Comparison of ENCODE assay signal across 35 cellular contexts in the genomic region with DNA sequence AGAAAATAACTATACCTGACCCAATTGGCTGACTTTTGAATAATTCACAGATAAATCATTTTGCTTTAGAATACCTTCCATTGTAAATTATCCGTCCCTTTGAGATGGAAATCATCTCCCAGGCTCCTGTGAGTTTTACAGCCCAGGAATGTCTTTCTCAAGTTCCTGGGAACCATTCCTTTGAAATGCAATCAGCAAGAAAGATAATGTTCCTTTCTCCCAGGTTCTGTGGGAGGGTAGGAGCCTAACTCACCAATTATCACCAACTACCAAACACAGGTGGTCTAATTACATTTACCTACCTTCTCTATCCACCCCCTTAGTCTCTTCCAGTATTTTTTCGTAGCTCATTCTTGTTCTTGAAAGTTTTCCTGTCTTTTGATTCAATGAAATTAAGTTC.
"Had no signal": no experiment of that assay in that cellular context is flagged by ENCODE, and none has a peak within 500 bp of the region (broad histone marks: within the 10 kb centered on the region; RNA-seq: fewer than 3 reads in every experiment).

No MANE protein-coding gene starts in this region.

- H3K4me3 Mint-ChIP-seq: activated CD4-positive, alpha-beta memory T cell treated with anti-CD3 and anti-CD28 coated beads for 36 hours; activated CD4-positive, alpha-beta T cell treated with anti-CD3 and anti-CD28 coated beads for 36 hours; activated CD4-positive, alpha-beta T cell treated with anti-CD3 and anti-CD28 coated beads, Interleukin-2, amount 10 ng/mL, durations not matched to agents 24 days and 14 days; activated CD8-positive, alpha-beta memory T cell treated with anti-CD3 and anti-CD28 coated beads, Interleukin-2, amount 10 ng/mL, durations not matched to agents 7 days and 5 days; activated CD8-positive, alpha-beta T cell treated with anti-CD3 and anti-CD28 coated beads, Interleukin-2, amount 10 ng/mL, durations not matched to agents 7 days and 5 days; activated naive CD4-positive, alpha-beta T cell treated with anti-CD3 and anti-CD28 coated beads for 36 hours; activated naive CD4-positive, alpha-beta T cell treated with anti-CD3 and anti-CD28 coated beads, Interleukin-2, amount 50 U/mL, for 24 hours; activated naive CD8-positive, alpha-beta T cell treated with anti-CD3 and anti-CD28 coated beads for 36 hours; activated naive CD8-positive, alpha-beta T cell treated with anti-CD3 and anti-CD28 coated beads, Interleukin-2, amount 50 U/mL, for 24 hours; activated T-helper 1 cell treated with anti-CD3 and anti-CD28 coated beads, Interleukin-12 subunit alpha, Interleukin-12 subunit beta, Interleukin-2, Interleukin-4 antibody, amounts not matched to agents 30 ng/mL and 10 ng/mL and 1 ng/mL, durations not matched to agents 14 hours and 24 hours and 36 hours; brain; T-helper 17 cell; T-helper 2 cell treated with Interferon-gamma antibody and Interleukin-4, amounts not matched to agents 5 μg/mL and 100 μg/mL, for 36 hours had no signal

- H3K9me3 ChIP-seq: adrenal gland, ascending aorta, breast epithelium, colonic mucosa, heart left ventricle had no signal

- H3K36me3 ChIP-seq: adrenal gland, ascending aorta, breast epithelium, cardiac muscle cell, colonic mucosa, heart left ventricle, WERI-Rb-1 had no signal

- H3K27me3 ChIP-seq: adrenal gland, ascending aorta, breast epithelium, colonic mucosa, heart left ventricle had no signal

- H3K4me3 ChIP-seq: adrenal gland, ascending aorta, breast epithelium, cardiac muscle cell, colonic mucosa, heart left ventricle had no signal

- H3K27me3 Mint-ChIP-seq: activated CD4-positive, alpha-beta memory T cell treated with anti-CD3 and anti-CD28 coated beads for 36 hours; activated CD4-positive, alpha-beta T cell treated with anti-CD3 and anti-CD28 coated beads for 36 hours; activated CD4-positive, alpha-beta T cell treated with anti-CD3 and anti-CD28 coated beads, Interleukin-2, amount 10 ng/mL, durations not matched to agents 24 days and 14 days; activated CD8-positive, alpha-beta memory T cell treated with anti-CD3 and anti-CD28 coated beads, Interleukin-2, amount 10 ng/mL, durations not matched to agents 7 days and 5 days; activated naive CD4-positive, alpha-beta T cell treated with anti-CD3 and anti-CD28 coated beads, Interleukin-2, amount 50 U/mL, for 24 hours; activated naive CD8-positive, alpha-beta T cell treated with anti-CD3 and anti-CD28 coated beads for 36 hours; activated naive CD8-positive, alpha-beta T cell treated with anti-CD3 and anti-CD28 coated beads, Interleukin-2, amount 50 U/mL, for 24 hours; T-helper 17 cell had no signal

- H3K27ac Mint-ChIP-seq: activated CD4-positive, alpha-beta memory T cell treated with anti-CD3 and anti-CD28 coated beads for 36 hours; activated CD4-positive, alpha-beta T cell treated with anti-CD3 and anti-CD28 coated beads for 36 hours; activated CD4-positive, alpha-beta T cell treated with anti-CD3 and anti-CD28 coated beads, Interleukin-2, amount 10 ng/mL, durations not matched to agents 24 days and 14 days; activated CD8-positive, alpha-beta memory T cell treated with anti-CD3 and anti-CD28 coated beads, Interleukin-2, amount 10 ng/mL, durations not matched to agents 7 days and 5 days; activated CD8-positive, alpha-beta T cell treated with anti-CD3 and anti-CD28 coated beads, Interleukin-2, amount 10 ng/mL, durations not matched to agents 7 days and 5 days; activated naive CD4-positive, alpha-beta T cell treated with anti-CD3 and anti-CD28 coated beads for 36 hours; activated naive CD4-positive, alpha-beta T cell treated with anti-CD3 and anti-CD28 coated beads, Interleukin-2, amount 50 U/mL, for 24 hours; activated naive CD8-positive, alpha-beta T cell treated with anti-CD3 and anti-CD28 coated beads for 36 hours; activated naive CD8-positive, alpha-beta T cell treated with anti-CD3 and anti-CD28 coated beads, Interleukin-2, amount 50 U/mL, for 24 hours; activated T-helper 1 cell treated with anti-CD3 and anti-CD28 coated beads, Interleukin-12 subunit alpha, Interleukin-12 subunit beta, Interleukin-2, Interleukin-4 antibody, amounts not matched to agents 30 ng/mL and 10 ng/mL and 1 ng/mL, durations not matched to agents 14 hours and 24 hours and 36 hours; activated T-helper 2 cell treated with anti-CD3 and anti-CD28 coated beads, Interferon-gamma antibody, Interleukin-2, Interleukin-4, amounts not matched to agents 10 μg/mL and 5 μg/mL and 100 μg/mL, durations not matched to agents 14 hours and 24 hours and 36 hours; brain; T-helper 17 cell; T-helper 2 cell treated with Interferon-gamma antibody and Interleukin-4, amounts not matched to agents 5 μg/mL and 100 μg/mL, for 36 hours had no signal

- ATAC-seq: activated CD4-positive, alpha-beta T cell treated with anti-CD3 and anti-CD28 coated beads for 36 hours; activated CD8-positive, alpha-beta memory T cell treated with anti-CD3 and anti-CD28 coated beads, Interleukin-2, amount 10 ng/mL, durations not matched to agents 7 days and 5 days; activated CD8-positive, alpha-beta T cell treated with anti-CD3 and anti-CD28 coated beads, Interleukin-2, amount 10 ng/mL, durations not matched to agents 7 days and 5 days; activated naive CD8-positive, alpha-beta T cell treated with anti-CD3 and anti-CD28 coated beads, Interleukin-2, amount 50 U/mL, for 24 hours; esophagus mucosa; heart left ventricle; T-helper 17 cell had no signal

- DNase-seq: activated CD4-positive, alpha-beta memory T cell treated with anti-CD3 and anti-CD28 coated beads for 36 hours; activated CD4-positive, alpha-beta T cell treated with anti-CD3 and anti-CD28 coated beads for 36 hours; activated CD4-positive, alpha-beta T cell treated with anti-CD3 and anti-CD28 coated beads, Interleukin-2, amount 10 ng/mL, durations not matched to agents 24 days and 14 days; activated CD4-positive, CD25-positive, alpha-beta regulatory T cell; activated CD4-positive, CD25-positive, alpha-beta regulatory T cell treated with anti-CD3 and anti-CD28 coated beads, Interleukin-2, amount 50 U/mL, for 72 hours; activated CD8-positive, alpha-beta memory T cell treated with anti-CD3 and anti-CD28 coated beads, Interleukin-2, amount 10 ng/mL, durations not matched to agents 7 days and 5 days; activated CD8-positive, alpha-beta memory T cell treated with anti-CD3 and anti-CD28 coated beads, Interleukin-2, amount 50 U/mL, for 4 hours; activated CD8-positive, alpha-beta T cell treated with anti-CD3 and anti-CD28 coated beads, Interleukin-2, amount 10 ng/mL, durations not matched to agents 7 days and 5 days; activated effector memory CD4-positive, alpha-beta T cell treated with anti-CD3 and anti-CD28 coated beads, Interleukin-2, amount 50 U/mL, for 16 hours; activated naive CD4-positive, alpha-beta T cell treated with anti-CD3 and anti-CD28 coated beads for 36 hours; activated naive CD8-positive, alpha-beta T cell treated with anti-CD3 and anti-CD28 coated beads for 36 hours; activated naive CD8-positive, alpha-beta T cell treated with anti-CD3 and anti-CD28 coated beads, Interleukin-2, amount 50 U/mL, for 24 hours; activated T-cell treated with anti-CD3 and anti-CD28 coated beads, Interleukin-2, amount 50 U/mL, for 1 hour; activated T-cell treated with anti-CD3 and anti-CD28 coated beads, Interleukin-2, amount 50 U/mL, for 48 hours; adrenal gland; amygdala; central memory CD4-positive, alpha-beta T cell; cerebellar nuclear complex; colonic mucosa; effector CD8-positive, alpha-beta T cell; foreskin fibroblast; glutamatergic neuron; heart left ventricle; T-helper 17 cell; T1000; WERI-Rb-1 had no signal

- H3K27ac ChIP-seq: adrenal gland, ascending aorta, breast epithelium, cardiac muscle cell, colonic mucosa, heart left ventricle, WERI-Rb-1 had no signal

- H3K4me1 ChIP-seq: adrenal gland, ascending aorta, breast epithelium, colonic mucosa, heart left ventricle had no signal

- H3K36me3 Mint-ChIP-seq: activated CD4-positive, alpha-beta memory T cell treated with anti-CD3 and anti-CD28 coated beads for 36 hours; activated CD8-positive, alpha-beta memory T cell treated with anti-CD3 and anti-CD28 coated beads, Interleukin-2, amount 10 ng/mL, durations not matched to agents 7 days and 5 days; activated naive CD4-positive, alpha-beta T cell treated with anti-CD3 and anti-CD28 coated beads, Interleukin-2, amount 50 U/mL, for 24 hours; activated naive CD8-positive, alpha-beta T cell treated with anti-CD3 and anti-CD28 coated beads for 36 hours; brain had no signal

- H3K4me1 Mint-ChIP-seq: activated CD4-positive, alpha-beta T cell treated with anti-CD3 and anti-CD28 coated beads for 36 hours; activated CD4-positive, alpha-beta T cell treated with anti-CD3 and anti-CD28 coated beads, Interleukin-2, amount 10 ng/mL, durations not matched to agents 24 days and 14 days; activated CD8-positive, alpha-beta memory T cell treated with anti-CD3 and anti-CD28 coated beads, Interleukin-2, amount 10 ng/mL, durations not matched to agents 7 days and 5 days; activated naive CD4-positive, alpha-beta T cell treated with anti-CD3 and anti-CD28 coated beads, Interleukin-2, amount 50 U/mL, for 24 hours; activated naive CD8-positive, alpha-beta T cell treated with anti-CD3 and anti-CD28 coated beads for 36 hours; activated naive CD8-positive, alpha-beta T cell treated with anti-CD3 and anti-CD28 coated beads, Interleukin-2, amount 50 U/mL, for 24 hours; T-helper 17 cell had no signal

- H3K9me3 Mint-ChIP-seq: activated naive CD4-positive, alpha-beta T cell treated with anti-CD3 and anti-CD28 coated beads for 36 hours; activated naive CD4-positive, alpha-beta T cell treated with anti-CD3 and anti-CD28 coated beads, Interleukin-2, amount 50 U/mL, for 24 hours; activated naive CD8-positive, alpha-beta T cell treated with anti-CD3 and anti-CD28 coated beads for 36 hours; activated naive CD8-positive, alpha-beta T cell treated with anti-CD3 and anti-CD28 coated beads, Interleukin-2, amount 50 U/mL, for 24 hours; activated T-helper 1 cell treated with anti-CD3 and anti-CD28 coated beads, Interleukin-12 subunit alpha, Interleukin-12 subunit beta, Interleukin-2, Interleukin-4 antibody, amounts not matched to agents 30 ng/mL and 10 ng/mL and 1 ng/mL, durations not matched to agents 14 hours and 24 hours and 36 hours; T-helper 2 cell treated with Interferon-gamma antibody and Interleukin-4, amounts not matched to agents 5 μg/mL and 100 μg/mL, for 36 hours had no signal
